11 cellular contexts compared by ENCODE assay signal in the genomic region with DNA sequence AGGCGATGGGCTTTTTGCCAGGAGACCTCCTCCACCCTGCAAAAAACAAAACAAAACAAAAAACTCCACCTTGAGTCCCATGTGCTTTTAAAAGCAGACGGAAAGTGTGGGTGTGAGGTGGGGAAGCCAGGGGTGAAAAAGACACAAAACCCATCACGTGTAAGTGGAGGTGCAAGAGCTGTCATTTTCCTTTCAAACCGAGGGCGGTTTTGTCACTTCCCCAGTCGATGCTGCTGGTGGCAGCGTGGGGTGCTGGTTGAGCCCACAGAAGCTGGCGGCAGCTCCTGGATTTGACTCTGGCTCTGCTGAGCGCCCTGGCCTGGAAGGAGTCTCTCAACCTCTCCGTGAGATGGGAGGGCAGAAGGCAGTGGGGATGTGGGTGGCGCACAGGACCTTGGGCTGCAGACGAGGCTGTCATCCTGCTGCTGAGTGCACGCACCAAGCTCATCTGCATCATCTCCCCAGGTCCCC.
DNase-seq lines count a peak whose midpoint lies in the region; ATAC-seq lines count a peak whose summit lies in the region.
"Had no signal": no experiment of that assay in that cellular context is flagged by ENCODE, and none has a peak within 500 bp of the region (broad histone marks: within the 10 kb centered on the region; RNA-seq: fewer than 3 reads in every experiment).

No MANE protein-coding gene starts in this region.

- peak overlapping the region; percentile 61 to 82 (median 75) for H3K4me3 Mint-ChIP-seq in immature natural killer cell

- H3K36me3 Mint-ChIP-seq in activated naive CD4-positive, alpha-beta T cell treated with anti-CD3 and anti-CD28 coated beads, Interleukin-2, amount 50 U/mL, for 72 hours, result peaks cover 0 to 5% of the 10 kb centered on the region in 2 donors
- no peaks in the 10 kb centered on the region for H3K36me3 Mint-ChIP-seq in immature natural killer cell

- peaks cover 32 to 37% of the 10 kb centered on the region in 2 donors for H3K4me1 Mint-ChIP-seq in immature natural killer cell

- H3K9me3 Mint-ChIP-seq in activated naive CD4-positive, alpha-beta T cell treated with anti-CD3 and anti-CD28 coated beads, Interleukin-2, amount 50 U/mL, for 72 hours, result peaks cover 5 to 8% of the 10 kb centered on the region in 2 donors
- peaks cover 0 to 7% (median 3%) of the 10 kb centered on the region in 6 donors for H3K9me3 Mint-ChIP-seq in immature natural killer cell

- no peak overlapping the region for H3K27ac Mint-ChIP-seq in activated naive CD4-positive, alpha-beta T cell treated with anti-CD3 and anti-CD28 coated beads, Interleukin-2, amount 50 U/mL, for 72 hours
- H3K27ac Mint-ChIP-seq in immature natural killer cell, result peak overlapping the region; percentile 53 to 88 (median 82)

- peak; percentile 30 to 46 for ATAC-seq in activated naive CD4-positive, alpha-beta T cell treated with anti-CD3 and anti-CD28 coated beads, Interleukin-2, amount 50 U/mL, for 72 hours
- ATAC-seq in HG03095 (IDR thresholded peaks at IDR 0.05; ENCODE audit: unreplicated experiment), result no peak

- DNase-seq in activated naive CD4-positive, alpha-beta T cell treated with anti-CD3 and anti-CD28 coated beads, Interleukin-2, amount 50 U/mL, for 72 hours (ENCODE audit: low spot score in 2 of 2), result no peak
- DNase-seq in activated naive CD4-positive, alpha-beta T cell treated with Interleukin-2 at 50 U/mL for 16 hours, result no peak
- DNase-seq in NCI-H2107 treated with DMSO at 0.1 percent for 48 hours (lab: John Stamatoyannopoulos, UW; ENCODE audit: unreplicated experiment) (peak; percentile 80), immature natural killer cell (peak; percentile 82 to 84 (median 84)), NCI-H187 treated with DMSO at 0.1 percent for 48 hours (lab: John Stamatoyannopoulos, UW) (no peak), HK-2 (ENCODE audit: unreplicated experiment) (no peak)
- DNase-seq: NCI-H1436, PC-9 had no signal

- peaks cover 3 to 18% (median 13%) of the 10 kb centered on the region in 3 donors for H3K27me3 Mint-ChIP-seq in immature natural killer cell (ENCODE audit: low read depth in 3 of 3)

- peak overlapping the region; percentile 84 for H3K27ac ChIP-seq in temporal lobe (ENCODE audit: low read depth, low read length)
- H3K27ac ChIP-seq: neutrophil, PC-9 had no signal

Comparison
In these comparisons a context has a peak if more than half of its experiments do, and no peak if none do; other contexts are left out.
1. DNase-seq: peak in NCI-H2107 treated with DMSO at 0.1 percent for 48 hours (single experiment) and immature natural killer cell (3 of 3); none in activated naive CD4-positive, alpha-beta T cell treated with anti-CD3 and anti-CD28 coated beads, Interleukin-2, amount 50 U/mL, for 72 hours (0 of 2), activated naive CD4-positive, alpha-beta T cell treated with Interleukin-2 at 50 U/mL for 16 hours (single experiment), NCI-H187 treated with DMSO at 0.1 percent for 48 hours (single experiment) and HK-2 (single experiment).
2. H3K27ac Mint-ChIP-seq: peak in immature natural killer cell (6 of 6); none in activated naive CD4-positive, alpha-beta T cell treated with anti-CD3 and anti-CD28 coated beads, Interleukin-2, amount 50 U/mL, for 72 hours (0 of 2).